ENCODE assay signal across 15 cellular contexts in genomic region chr1:59379028-59379728, GRCh38.
DNase-seq lines count a peak whose midpoint lies in the region; ATAC-seq and TF ChIP-seq lines count a peak whose summit lies in the region.
"Had no signal": no experiment of that assay in that cellular context is flagged by ENCODE, and none has a peak within 500 bp of the region (broad histone marks: within the 10 kb centered on the region; RNA-seq: fewer than 3 reads in every experiment).

No MANE protein-coding gene starts in this region.

- peaks cover 8 to 39% of the 10 kb centered on the region in 2 donors for H3K36me3 Mint-ChIP-seq in activated naive CD4-positive, alpha-beta T cell treated with anti-CD3 and anti-CD28 coated beads, Interleukin-2, amount 50 U/mL, for 72 hours
- peaks cover 14% of the 10 kb centered on the region for H3K36me3 Mint-ChIP-seq in type B pancreatic cell

- H3K4me3 Mint-ChIP-seq in type B pancreatic cell, result no peak overlapping the region
- H3K4me3 Mint-ChIP-seq: CD14-positive monocyte had no signal

- DNase-seq in activated naive CD4-positive, alpha-beta T cell treated with anti-CD3 and anti-CD28 coated beads, Interleukin-2, amount 50 U/mL, for 72 hours (ENCODE audit: low spot score in 2 of 2), result no peak
- no peak for DNase-seq in activated naive CD4-positive, alpha-beta T cell treated with Interleukin-2 at 50 U/mL for 16 hours
- DNase-seq in amniotic epithelial cell (ENCODE audit: low read depth) (peak; percentile 58), fibroblast of the aortic adventitia (ENCODE audit: low read depth) (peak; percentile 42), type B pancreatic cell (ENCODE audit: extremely low spot score, unreplicated experiment) (no peak), NCI-H524 (lab: John Stamatoyannopoulos, UW) (no peak)
- DNase-seq: KG1, NCI-H1048, NCI-H187, NCI-H446, NCI-H774 had no signal

- peak; percentile 17 to 81 for ATAC-seq in activated naive CD4-positive, alpha-beta T cell treated with anti-CD3 and anti-CD28 coated beads, Interleukin-2, amount 50 U/mL, for 72 hours
- ATAC-seq in GM21423 (IDR thresholded peaks at IDR 0.05; ENCODE audit: unreplicated experiment) (no peak), GM21367 (IDR thresholded peaks at IDR 0.05; ENCODE audit: unreplicated experiment) (no peak)

- H3K4me3 ChIP-seq in fibroblast of the aortic adventitia (ENCODE audit: low read depth, low read length), result no peak overlapping the region
- H3K4me3 ChIP-seq: SK-N-MC had no signal

- no peak overlapping the region for H3K27ac Mint-ChIP-seq in activated naive CD4-positive, alpha-beta T cell treated with anti-CD3 and anti-CD28 coated beads, Interleukin-2, amount 50 U/mL, for 72 hours
- peak overlapping the region; percentile 16 for H3K27ac Mint-ChIP-seq in type B pancreatic cell
- H3K27ac Mint-ChIP-seq: CD14-positive monocyte had no signal

- no peaks in the 10 kb centered on the region for H3K27me3 Mint-ChIP-seq in type B pancreatic cell

- TF ChIP-seq CTCF in fibroblast of the aortic adventitia (IDR thresholded peaks at IDR 0.05; ENCODE audit: insufficient read depth, low read length) (no peak), type B pancreatic cell (conservative IDR thresholded peaks at IDR 0.05) (no peak)

- peaks cover 0 to 15% of the 10 kb centered on the region in 2 donors for H3K9me3 Mint-ChIP-seq in activated naive CD4-positive, alpha-beta T cell treated with anti-CD3 and anti-CD28 coated beads, Interleukin-2, amount 50 U/mL, for 72 hours
- peaks cover 17% of the 10 kb centered on the region for H3K9me3 Mint-ChIP-seq in type B pancreatic cell

- peaks cover 9% of the 10 kb centered on the region for H3K4me1 Mint-ChIP-seq in type B pancreatic cell (ENCODE audit: unreplicated experiment)
- H3K4me1 Mint-ChIP-seq: CD14-positive monocyte had no signal

Comparison
In these comparisons a context has a peak if more than half of its experiments do, and no peak if none do; other contexts are left out.
1. ATAC-seq: peak in activated naive CD4-positive, alpha-beta T cell treated with anti-CD3 and anti-CD28 coated beads, Interleukin-2, amount 50 U/mL, for 72 hours (2 of 2); none in GM21423 (single experiment) and GM21367 (single experiment).
2. DNase-seq: peak in amniotic epithelial cell (single experiment) and fibroblast of the aortic adventitia (single experiment); none in activated naive CD4-positive, alpha-beta T cell treated with anti-CD3 and anti-CD28 coated beads, Interleukin-2, amount 50 U/mL, for 72 hours (0 of 2), activated naive CD4-positive, alpha-beta T cell treated with Interleukin-2 at 50 U/mL for 16 hours (single experiment), type B pancreatic cell (single experiment) and NCI-H524 (0 of 2).